1 cellular context compared by ENCODE assay signal in genomic region chr15:66504563-66505429, GRCh38.
A peak's percentile ranks its signal among the peaks of the same experiment; 100 is the strongest.
TF ChIP-seq lines count a peak whose summit lies in the region.

TSS of gene RPL4 (minus strand) at chr15:66504855. CDS start at chr15:66504790, 65 bp downstream.
TSS of gene ZWILCH (plus strand) at chr15:66505326. CDS start at chr15:66505339, 13 bp downstream.

TF ChIP-seq in WTC11, 78 proteins besides CTCF, POLR2A, EP300 and RAD21 (continued from another document):
- TF ChIP-seq ZNF512 (CRISPR knock-in tag; IDR thresholded peaks at IDR 0.05; ENCODE audit: borderline replicate concordance), result no peak
- TF ChIP-seq STAT6 (CRISPR knock-in tag; conservative IDR thresholded peaks at IDR 0.05; ENCODE audit: low read depth), result no peak
- TF ChIP-seq HMGXB4 (CRISPR knock-in tag; IDR thresholded peaks at IDR 0.05), result no peak
- 0 out of 2 replicates have a peak, but pooled peaks have one; percentile 8 for TF ChIP-seq EMX1 (CRISPR knock-in tag; IDR thresholded peaks at IDR 0.05)
- no peak for TF ChIP-seq FOXK1 (CRISPR knock-in tag; IDR thresholded peaks at IDR 0.05)
- TF ChIP-seq IRF1 (CRISPR knock-in tag; IDR thresholded peaks at IDR 0.05), result no peak
- peak; percentile 77; the same call in 1 of the 2 replicates for TF ChIP-seq SMAD3 (CRISPR knock-in tag; IDR thresholded peaks at IDR 0.05; ENCODE audit: borderline replicate concordance)
- 0 out of 2 replicates have a peak, but pooled peaks have one; percentile 40 for TF ChIP-seq KAT7 (CRISPR knock-in tag; IDR thresholded peaks at IDR 0.05; ENCODE audit: borderline replicate concordance)
- no peak for TF ChIP-seq ZNF396 (CRISPR knock-in tag; IDR thresholded peaks at IDR 0.05; ENCODE audit: borderline replicate concordance)
- peak; percentile 59; the same call in 1 of the 2 replicates for TF ChIP-seq TEAD4 (CRISPR knock-in tag; IDR thresholded peaks at IDR 0.05)
- no peak; the same call in 1 of the 2 replicates for TF ChIP-seq CREM (CRISPR knock-in tag; IDR thresholded peaks at IDR 0.05)
- TF ChIP-seq ZNF263 (CRISPR knock-in tag; IDR thresholded peaks at IDR 0.05; ENCODE audit: low read depth), result no peak
- peak; percentile 88 for TF ChIP-seq TEAD1 (CRISPR knock-in tag; IDR thresholded peaks at IDR 0.05)
- TF ChIP-seq E2F5 (CRISPR knock-in tag; IDR thresholded peaks at IDR 0.05), result 0 out of 2 replicates have a peak, but pooled peaks have one; percentile 36
- TF ChIP-seq USF1 (CRISPR knock-in tag; IDR thresholded peaks at IDR 0.05), result 0 out of 2 replicates have a peak, but pooled peaks have one; percentile 39
- 0 out of 2 replicates have a peak, but pooled peaks have one; percentile 50 for TF ChIP-seq ZNF219 (CRISPR knock-in tag; IDR thresholded peaks at IDR 0.05; ENCODE audit: borderline replicate concordance)
- TF ChIP-seq SP1 (CRISPR knock-in tag; conservative IDR thresholded peaks at IDR 0.05), result peak; percentile 57
TF ChIP-seq in WTC11: peak in this region for 17.
